1 cellular context compared by ENCODE assay signal in the genomic region with DNA sequence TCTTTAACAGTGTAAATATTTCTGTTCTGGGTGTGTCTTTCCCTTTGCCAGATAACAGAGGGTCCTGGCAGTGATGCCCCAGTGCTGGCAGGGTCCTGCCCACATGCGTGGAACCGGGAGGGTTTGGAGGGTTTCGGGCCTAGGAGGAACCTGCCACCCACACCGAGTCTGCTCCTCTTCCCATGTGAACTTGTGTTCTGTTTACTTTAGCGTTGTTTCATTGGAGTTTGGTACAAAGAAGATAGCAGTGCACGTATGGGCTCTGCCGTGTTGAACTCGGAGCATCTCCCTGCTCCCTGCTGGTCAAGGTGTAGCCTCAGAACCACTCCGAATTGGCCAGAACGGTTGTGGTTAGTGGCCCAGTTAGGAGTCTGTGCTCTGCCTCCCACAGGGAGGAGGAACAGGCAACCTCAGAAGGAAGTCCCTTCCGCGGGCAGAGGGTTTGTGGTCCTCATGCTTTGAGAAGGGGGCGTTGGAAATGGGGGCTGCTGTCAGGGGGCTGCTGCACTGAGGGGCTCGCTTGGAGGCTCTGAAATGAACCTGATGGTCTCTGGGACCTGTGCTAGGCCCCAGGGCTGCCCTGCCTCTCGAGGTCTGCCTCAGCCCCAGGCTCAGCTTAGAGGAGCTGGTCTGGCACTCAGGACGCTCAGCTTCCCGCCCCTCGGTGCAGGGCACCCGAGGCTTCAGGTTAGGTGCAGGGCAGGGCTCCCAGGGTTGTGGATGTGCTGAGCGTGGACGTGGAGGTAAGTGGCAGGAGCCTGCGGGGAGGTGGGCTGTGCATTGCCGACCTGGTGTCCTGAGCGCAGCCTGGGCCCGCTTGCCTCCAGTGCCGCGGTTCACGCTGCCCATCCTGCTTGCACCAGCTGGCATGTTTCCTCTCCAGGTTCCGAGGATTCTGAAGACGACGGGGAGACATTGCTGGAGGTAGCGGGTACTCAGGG.
TF ChIP-seq lines count a peak whose summit lies in the region.

No MANE protein-coding gene starts in this region.

TF ChIP-seq in SK-N-SH treated with all-trans-retinoic acid at 6 μM for 48 hours, 23 proteins besides CTCF, POLR2A, EP300 and RAD21 (continued from another document):
- TF ChIP-seq POU6F1 (CRISPR knock-in tag; IDR thresholded peaks at IDR 0.05; ENCODE audit: borderline replicate concordance, low read depth) (no peak), CSRNP3 (CRISPR knock-in tag; IDR thresholded peaks at IDR 0.05) (no peak), ZFP3 (CRISPR knock-in tag; IDR thresholded peaks at IDR 0.05) (no peak), TSHZ2 (CRISPR knock-in tag; IDR thresholded peaks at IDR 0.05) (no peak), ARNTL (CRISPR knock-in tag; IDR thresholded peaks at IDR 0.05; ENCODE audit: borderline replicate concordance, low read depth) (no peak), TCF4 (CRISPR knock-in tag; IDR thresholded peaks at IDR 0.05; ENCODE audit: borderline replicate concordance) (no peak), CSDC2 (CRISPR knock-in tag; IDR thresholded peaks at IDR 0.05) (no peak)
- TF ChIP-seq, protein P1, sequence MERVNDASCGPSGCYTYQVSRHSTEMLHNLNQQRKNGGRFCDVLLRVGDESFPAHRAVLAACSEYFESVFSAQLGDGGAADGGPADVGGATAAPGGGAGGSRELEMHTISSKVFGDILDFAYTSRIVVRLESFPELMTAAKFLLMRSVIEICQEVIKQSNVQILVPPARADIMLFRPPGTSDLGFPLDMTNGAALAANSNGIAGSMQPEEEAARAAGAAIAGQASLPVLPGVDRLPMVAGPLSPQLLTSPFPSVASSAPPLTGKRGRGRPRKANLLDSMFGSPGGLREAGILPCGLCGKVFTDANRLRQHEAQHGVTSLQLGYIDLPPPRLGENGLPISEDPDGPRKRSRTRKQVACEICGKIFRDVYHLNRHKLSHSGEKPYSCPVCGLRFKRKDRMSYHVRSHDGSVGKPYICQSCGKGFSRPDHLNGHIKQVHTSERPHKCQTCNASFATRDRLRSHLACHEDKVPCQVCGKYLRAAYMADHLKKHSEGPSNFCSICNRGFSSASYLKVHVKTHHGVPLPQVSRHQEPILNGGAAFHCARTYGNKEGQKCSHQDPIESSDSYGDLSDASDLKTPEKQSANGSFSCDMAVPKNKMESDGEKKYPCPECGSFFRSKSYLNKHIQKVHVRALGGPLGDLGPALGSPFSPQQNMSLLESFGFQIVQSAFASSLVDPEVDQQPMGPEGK (CRISPR knock-in tag; IDR thresholded peaks at IDR 0.05; ENCODE audit: borderline replicate concordance), result no peak
